21 cellular contexts compared by ENCODE assay signal in genomic region chr1:113147073-113147625, GRCh38.
A peak's percentile ranks its signal among the peaks of the same experiment; 100 is the strongest.
DNase-seq lines count a peak whose midpoint lies in the region; ATAC-seq and TF ChIP-seq lines count a peak whose summit lies in the region.
"Had no signal": no experiment of that assay in that cellular context is flagged by ENCODE, and none has a peak within 500 bp of the region (broad histone marks: within the 10 kb centered on the region; RNA-seq: fewer than 3 reads in every experiment).

No MANE protein-coding gene starts in this region.

- peak overlapping the region; percentile 20 for H3K4me3 Mint-ChIP-seq in activated CD4-positive, alpha-beta T cell treated with anti-CD3 and anti-CD28 coated beads, Interleukin-2, amount 10 ng/mL, durations not matched to agents 24 days and 14 days
- H3K4me3 Mint-ChIP-seq: activated B cell treated with CpG ODN at 0.5 μM for 24 hours; activated naive CD4-positive, alpha-beta T cell treated with anti-CD3 and anti-CD28 coated beads, Interleukin-2, amount 50 U/mL, for 24 hours; B cell; IgD-negative memory B cell had no signal

- H3K4me3 ChIP-seq in mucosa of descending colon (no peak overlapping the region), upper lobe of right lung (no peak overlapping the region)
- H3K4me3 ChIP-seq: body of pancreas, hepatocyte, left lung, skin epidermis had no signal

- intact Hi-C loops in activated CD4-positive, alpha-beta T cell treated with anti-CD3 and anti-CD28 coated beads, Interleukin-2, amount 10 ng/mL, durations not matched to agents 24 days and 14 days (cut with micrococcal nuclease) = no loop called here
- intact Hi-C loops in mucosa of descending colon (cut with DNase I, micrococcal nuclease) = loop anchor here in 1 of 2 donors (10.0 kb wide), 1 partner anchor 528 kb away; no protein-coding TSS in a partner anchor
- intact Hi-C loops in upper lobe of right lung (cut with DNase I) = no loop called here
- intact Hi-C loops in head of caudate nucleus (cut with DNase I) = no loop called here

- H3K27me3 ChIP-seq in upper lobe of right lung = no peaks in the 10 kb centered on the region
- H3K27me3 ChIP-seq: body of pancreas, foreskin keratinocyte, hepatocyte, left lung had no signal

- H3K36me3 ChIP-seq in mucosa of descending colon (ENCODE audit: low read depth) (no peaks in the 10 kb centered on the region), upper lobe of right lung (no peaks in the 10 kb centered on the region)
- H3K36me3 ChIP-seq: left lung had no signal

- H3K27me3 Mint-ChIP-seq in activated CD4-positive, alpha-beta T cell treated with anti-CD3 and anti-CD28 coated beads, Interleukin-2, amount 10 ng/mL, durations not matched to agents 24 days and 14 days = no peaks in the 10 kb centered on the region
- H3K27me3 Mint-ChIP-seq: activated B cell treated with CpG ODN at 0.5 μM for 24 hours; activated naive CD4-positive, alpha-beta T cell treated with anti-CD3 and anti-CD28 coated beads, Interleukin-2, amount 50 U/mL, for 24 hours; B cell; progenitor cell of endocrine pancreas had no signal

- DNase-seq in activated CD4-positive, alpha-beta T cell treated with anti-CD3 and anti-CD28 coated beads, Interleukin-2, amount 10 ng/mL, durations not matched to agents 24 days and 14 days = no peak
- DNase-seq in activated CD4-positive, alpha-beta T cell treated with anti-CD3 and anti-CD28 coated beads for 48 hours = no peak
- DNase-seq in mucosa of descending colon (no peak), upper lobe of right lung (no peak), head of caudate nucleus (no peak), 8988T (no peak)
- DNase-seq: activated B cell treated with CpG ODN at 0.5 μM for 24 hours, body of pancreas, left lung, NCI-H1436 treated with DMSO at 0.1 percent for 48 hours, NCI-H510A treated with DMSO at 0.1 percent for 48 hours, T-helper 9 cell had no signal

- H3K4me1 ChIP-seq in mucosa of descending colon (ENCODE audit: low read depth) (no peaks in the 10 kb centered on the region), upper lobe of right lung (peaks cover 9% of the 10 kb centered on the region)
- H3K4me1 ChIP-seq: body of pancreas, foreskin keratinocyte had no signal

- no peaks in the 10 kb centered on the region for H3K9me3 ChIP-seq in mucosa of descending colon
- H3K9me3 ChIP-seq in upper lobe of right lung = no peaks in the 10 kb centered on the region
- H3K9me3 ChIP-seq: body of pancreas, left lung had no signal

- peaks cover 27% of the 10 kb centered on the region for H3K4me1 Mint-ChIP-seq in activated CD4-positive, alpha-beta T cell treated with anti-CD3 and anti-CD28 coated beads, Interleukin-2, amount 10 ng/mL, durations not matched to agents 24 days and 14 days
- H3K4me1 Mint-ChIP-seq: activated B cell treated with CpG ODN at 0.5 μM for 24 hours, B cell had no signal

- no peaks in the 10 kb centered on the region for H3K36me3 Mint-ChIP-seq in activated CD4-positive, alpha-beta T cell treated with anti-CD3 and anti-CD28 coated beads, Interleukin-2, amount 10 ng/mL, durations not matched to agents 24 days and 14 days (ENCODE audit: low read depth)
- H3K36me3 Mint-ChIP-seq: activated naive CD4-positive, alpha-beta T cell treated with anti-CD3 and anti-CD28 coated beads, Interleukin-2, amount 50 U/mL, for 24 hours; IgD-negative memory B cell had no signal

- no peak overlapping the region for H3K27ac ChIP-seq in upper lobe of right lung
- H3K27ac ChIP-seq: body of pancreas, foreskin keratinocyte, left lung, skin epidermis had no signal

- no peaks in the 10 kb centered on the region for H3K9me3 Mint-ChIP-seq in activated CD4-positive, alpha-beta T cell treated with anti-CD3 and anti-CD28 coated beads, Interleukin-2, amount 10 ng/mL, durations not matched to agents 24 days and 14 days
- H3K9me3 Mint-ChIP-seq: activated B cell treated with CpG ODN at 0.5 μM for 24 hours; activated naive CD4-positive, alpha-beta T cell treated with anti-CD3 and anti-CD28 coated beads, Interleukin-2, amount 50 U/mL, for 24 hours; IgD-negative memory B cell had no signal

- TF ChIP-seq CTCF in mucosa of descending colon (IDR thresholded peaks at IDR 0.05) (no peak), upper lobe of right lung (IDR thresholded peaks at IDR 0.05) (no peak)

- ATAC-seq in SK-N-SH treated with all-trans-retinoic acid at 6 μM for 48 hours (peak; percentile 83; the same call in 2 of the 3 replicates), mucosa of descending colon (peak; percentile 18), upper lobe of right lung (peak; percentile 8), HG03520 (IDR thresholded peaks at IDR 0.05; ENCODE audit: unreplicated experiment) (no peak)
- ATAC-seq: body of pancreas, left lung had no signal

- H3K27ac Mint-ChIP-seq in activated CD4-positive, alpha-beta T cell treated with anti-CD3 and anti-CD28 coated beads, Interleukin-2, amount 10 ng/mL, durations not matched to agents 24 days and 14 days = no peak overlapping the region
- H3K27ac Mint-ChIP-seq: activated B cell treated with CpG ODN at 0.5 μM for 24 hours; activated naive CD4-positive, alpha-beta T cell treated with anti-CD3 and anti-CD28 coated beads, Interleukin-2, amount 50 U/mL, for 24 hours; B cell; progenitor cell of endocrine pancreas had no signal

TF ChIP-seq in SK-N-SH treated with all-trans-retinoic acid at 6 μM for 48 hours, 23 proteins besides CTCF, POLR2A, EP300 and RAD21:
- TF ChIP-seq, protein P1, sequence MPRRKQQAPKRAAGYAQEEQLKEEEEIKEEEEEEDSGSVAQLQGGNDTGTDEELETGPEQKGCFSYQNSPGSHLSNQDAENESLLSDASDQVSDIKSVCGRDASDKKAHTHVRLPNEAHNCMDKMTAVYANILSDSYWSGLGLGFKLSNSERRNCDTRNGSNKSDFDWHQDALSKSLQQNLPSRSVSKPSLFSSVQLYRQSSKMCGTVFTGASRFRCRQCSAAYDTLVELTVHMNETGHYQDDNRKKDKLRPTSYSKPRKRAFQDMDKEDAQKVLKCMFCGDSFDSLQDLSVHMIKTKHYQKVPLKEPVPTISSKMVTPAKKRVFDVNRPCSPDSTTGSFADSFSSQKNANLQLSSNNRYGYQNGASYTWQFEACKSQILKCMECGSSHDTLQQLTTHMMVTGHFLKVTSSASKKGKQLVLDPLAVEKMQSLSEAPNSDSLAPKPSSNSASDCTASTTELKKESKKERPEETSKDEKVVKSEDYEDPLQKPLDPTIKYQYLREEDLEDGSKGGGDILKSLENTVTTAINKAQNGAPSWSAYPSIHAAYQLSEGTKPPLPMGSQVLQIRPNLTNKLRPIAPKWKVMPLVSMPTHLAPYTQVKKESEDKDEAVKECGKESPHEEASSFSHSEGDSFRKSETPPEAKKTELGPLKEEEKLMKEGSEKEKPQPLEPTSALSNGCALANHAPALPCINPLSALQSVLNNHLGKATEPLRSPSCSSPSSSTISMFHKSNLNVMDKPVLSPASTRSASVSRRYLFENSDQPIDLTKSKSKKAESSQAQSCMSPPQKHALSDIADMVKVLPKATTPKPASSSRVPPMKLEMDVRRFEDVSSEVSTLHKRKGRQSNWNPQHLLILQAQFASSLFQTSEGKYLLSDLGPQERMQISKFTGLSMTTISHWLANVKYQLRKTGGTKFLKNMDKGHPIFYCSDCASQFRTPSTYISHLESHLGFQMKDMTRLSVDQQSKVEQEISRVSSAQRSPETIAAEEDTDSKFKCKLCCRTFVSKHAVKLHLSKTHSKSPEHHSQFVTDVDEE (CRISPR knock-in tag; IDR thresholded peaks at IDR 0.05) = 0 out of 2 replicates have a peak, but pooled peaks have one; percentile 26
- TF ChIP-seq ARNTL (CRISPR knock-in tag; IDR thresholded peaks at IDR 0.05; ENCODE audit: borderline replicate concordance, low read depth) (no peak), ZNF70 (CRISPR knock-in tag; IDR thresholded peaks at IDR 0.05) (peak; percentile 41), TCF4 (CRISPR knock-in tag; IDR thresholded peaks at IDR 0.05; ENCODE audit: borderline replicate concordance) (peak; percentile 6; the same call in 1 of the 2 replicates)
